ENCODE assay signal across 25 cellular contexts in genomic region chr7:149141893-149142292, GRCh38.
"Had no signal": no experiment of that assay in that cellular context is flagged by ENCODE, and none has a peak within 500 bp of the region (broad histone marks: within the 10 kb centered on the region; RNA-seq: fewer than 3 reads in every experiment).

No MANE protein-coding gene starts in this region.

- DNase-seq: KBM-7, MV-4-11, NCI-H1048, NCI-H1105 treated with DMSO at 0.1 percent for 48 hours, NCI-H1417 treated with DMSO at 0.1 percent for 48 hours, NCI-H146, NCI-H1694 treated with DMSO at 0.1 percent for 48 hours, NCI-H1930, NCI-H2081, NCI-H2107, NCI-H2227 treated with DMSO at 0.1 percent for 48 hours, NCI-H446, NCI-H510A, NCI-H524 treated with DMSO at 0.1 percent for 48 hours, NCI-H69, NCI-H774, RPMI8226, SHP77, SK-N-SH, SW 1271, T-cell had no signal

- H3K4me2 ChIP-seq: SK-N-SH had no signal

- H3K4me3 Mint-ChIP-seq: IgD-negative memory B cell, T-cell had no signal

- H3K9me3 Mint-ChIP-seq: IgD-negative memory B cell, T-cell had no signal

- H3K27me3 Mint-ChIP-seq: IgD-negative memory B cell, T-cell had no signal

- FAIRE-seq: HTR-8/SVneo, RCC 7860 had no signal

- H3K9me3 ChIP-seq: SK-N-SH had no signal

- H3K27ac ChIP-seq: HL-60 had no signal

- ATAC-seq: T-cell had no signal

- H3K27ac Mint-ChIP-seq: IgD-negative memory B cell, T-cell had no signal

- H3K9ac ChIP-seq: SK-N-SH had no signal

- H3K36me3 Mint-ChIP-seq: T-cell had no signal
